Comparison of ENCODE assay signal across 8 cellular contexts in the genomic region with DNA sequence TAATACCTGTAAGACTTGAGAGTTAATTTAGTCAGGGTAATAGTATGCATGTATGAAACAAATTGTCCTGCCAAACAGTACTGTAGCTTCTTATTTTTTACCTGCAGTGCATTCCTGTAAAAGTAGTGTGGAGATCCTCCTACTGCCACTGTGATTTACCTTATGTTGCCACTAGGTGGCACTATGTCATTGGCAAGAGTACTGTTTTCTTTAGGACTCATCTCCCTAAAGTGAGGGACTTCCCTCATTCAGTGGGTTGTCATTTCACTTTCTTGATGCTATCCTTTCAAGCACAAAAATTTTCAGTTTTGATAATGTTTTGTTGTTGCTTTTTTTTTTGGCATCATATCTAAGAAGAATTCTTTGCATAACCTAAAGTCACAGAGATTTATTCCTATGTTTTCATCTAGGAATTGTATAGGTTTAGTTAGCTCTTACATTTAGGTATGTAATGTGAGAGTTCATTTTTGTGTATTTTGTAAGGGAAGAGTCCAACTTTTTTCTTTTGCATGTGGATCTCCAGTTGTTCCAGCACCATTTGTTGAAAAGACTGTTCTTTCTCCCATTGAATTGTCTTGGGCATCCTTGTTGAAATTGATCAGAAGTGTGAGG.
A peak's percentile ranks its signal among the peaks of the same experiment; 100 is the strongest.
DNase-seq lines count a peak whose midpoint lies in the region; ATAC-seq and TF ChIP-seq lines count a peak whose summit lies in the region.

No MANE protein-coding gene starts in this region.

- H3K36me3 Mint-ChIP-seq in CD14-positive monocyte: peaks cover 0 to 9% of the 10 kb centered on the region in 2 donors
- peaks cover 5% of the 10 kb centered on the region for H3K36me3 Mint-ChIP-seq in activated CD8-positive, alpha-beta T cell treated with anti-CD3 and anti-CD28 coated beads, Interleukin-2, amount 10 ng/mL, durations not matched to agents 7 days and 5 days (ENCODE audit: low read depth)

- H3K27me3 ChIP-seq in esophagus squamous epithelium (no peaks in the 10 kb centered on the region), neural cell (ENCODE audit: insufficient read depth, low read depth, low read length) (no peaks in the 10 kb centered on the region), tibial artery (no peaks in the 10 kb centered on the region)

- no peaks in the 10 kb centered on the region for H4K20me1 ChIP-seq in neural cell (ENCODE audit: insufficient read depth)

- no peak overlapping the region for H3K4me3 ChIP-seq in esophagus squamous epithelium
- H3K4me3 ChIP-seq in neural cell (ENCODE audit: low read length): no peak overlapping the region
- H3K4me3 ChIP-seq in tibial artery: no peak overlapping the region

- peak; percentile 91 for TF ChIP-seq CTCF in CD14-positive monocyte (IDR thresholded peaks at IDR 0.05)
- TF ChIP-seq CTCF in esophagus squamous epithelium (IDR thresholded peaks at IDR 0.05): peak; percentile 72 to 87 (median 81)
- peak; percentile 90 for TF ChIP-seq CTCF in neural cell (IDR thresholded peaks at IDR 0.05; ENCODE audit: poor library complexity, severe bottlenecking)
- peak; percentile 65 to 77 for TF ChIP-seq CTCF in tibial artery (IDR thresholded peaks at IDR 0.05)

- peak overlapping the region in 1 of 4 donors; percentile 35 for H3K27ac ChIP-seq in esophagus squamous epithelium
- no peak overlapping the region for H3K27ac ChIP-seq in neural cell (ENCODE audit: low read length)
- no peak overlapping the region for H3K27ac ChIP-seq in tibial artery

- peak; percentile 93 for TF ChIP-seq RAD21 in neural cell (conservative IDR thresholded peaks at IDR 0.05)

- H3K9ac ChIP-seq in neural cell (ENCODE audit: low read length): no peak overlapping the region

- H3K4me2 ChIP-seq in neural cell (ENCODE audit: low read length): no peak overlapping the region

- H3F3A ChIP-seq in neural cell (ENCODE audit: insufficient read depth, low read length, poor library complexity, severe bottlenecking): no peaks in the 10 kb centered on the region

- POLR2A ChIA-PET in activated CD8-positive, alpha-beta T cell treated with anti-CD3 and anti-CD28 coated beads, Interleukin-2, amount 10 ng/mL, durations not matched to agents 7 days and 5 days (lab: Charles Lee): interaction anchor here (0.7 kb wide), 1 partner anchor 204 kb away, joined by 3 read pairs; no protein-coding TSS in a partner anchor

- TF ChIP-seq POLR2A in esophagus squamous epithelium (IDR thresholded peaks at IDR 0.05): no peak

- no peaks in the 10 kb centered on the region for H3K9me2 ChIP-seq in neural cell (ENCODE audit: insufficient read depth, low read length)

- peaks cover 0 to 3% (median 0%) of the 10 kb centered on the region in 3 donors for H3K27me3 Mint-ChIP-seq in CD14-positive monocyte (ENCODE audit: low read depth in 3 of 3)
- no peaks in the 10 kb centered on the region for H3K27me3 Mint-ChIP-seq in activated CD8-positive, alpha-beta T cell treated with anti-CD3 and anti-CD28 coated beads, Interleukin-2, amount 10 ng/mL, durations not matched to agents 7 days and 5 days (ENCODE audit: low read depth)

- intact Hi-C loops in CD14-positive monocyte (cut with micrococcal nuclease) (loop anchor here in 1 of 2 donors (10.0 kb wide), 2 partner anchors 99 to 139 kb away; no protein-coding TSS in a partner anchor), esophagus squamous epithelium (cut with DNase I) (no loop called here), tibial artery (cut with DNase I; ENCODE audit: low total_unique reads) (loop anchor here (10.0 kb wide), 1 partner anchor 349 kb away; no protein-coding TSS in a partner anchor)

- DNase-seq in CD14-positive monocyte (ENCODE audit: low spot score): peak; percentile 56
- peak; percentile 89 for DNase-seq in NCI-H82 (lab: John Stamatoyannopoulos, UW)
- peak; percentile 79 for DNase-seq in activated CD8-positive, alpha-beta T cell treated with anti-CD3 and anti-CD28 coated beads, Interleukin-2, amount 10 ng/mL, durations not matched to agents 7 days and 5 days
- no peak for DNase-seq in esophagus squamous epithelium (lab: John Stamatoyannopoulos, UW)
- peak in 1 of 2 donors; percentile 43 for DNase-seq in tibial artery

- H3K27ac Mint-ChIP-seq in CD14-positive monocyte: peak overlapping the region in 1 of 7 donors; percentile 75
- H3K27ac Mint-ChIP-seq in activated CD8-positive, alpha-beta T cell treated with anti-CD3 and anti-CD28 coated beads, Interleukin-2, amount 10 ng/mL, durations not matched to agents 7 days and 5 days: no peak overlapping the region

- no peak for TF ChIP-seq EP300 in neural cell (conservative IDR thresholded peaks at IDR 0.05; ENCODE audit: poor library complexity, severe bottlenecking)

- H3K79me2 ChIP-seq in neural cell (replicated peaks; ENCODE audit: insufficient read depth, low read length): no peaks in the 10 kb centered on the region

- H3K9me3 ChIP-seq in esophagus squamous epithelium (no peaks in the 10 kb centered on the region), neural cell (ENCODE audit: low read length) (no peaks in the 10 kb centered on the region), tibial artery (no peaks in the 10 kb centered on the region)

- H3K36me3 ChIP-seq in esophagus squamous epithelium (peaks cover 0 to 12% (median 0%) of the 10 kb centered on the region in 3 donors), neural cell (ENCODE audit: insufficient read depth, low read length) (no peaks in the 10 kb centered on the region), tibial artery (peaks cover 0 to 5% (median 0%) of the 10 kb centered on the region in 3 donors)

- no peaks in the 10 kb centered on the region for H3K9me3 Mint-ChIP-seq in CD14-positive monocyte
- H3K9me3 Mint-ChIP-seq in activated CD8-positive, alpha-beta T cell treated with anti-CD3 and anti-CD28 coated beads, Interleukin-2, amount 10 ng/mL, durations not matched to agents 7 days and 5 days (ENCODE audit: insufficient read depth): no peaks in the 10 kb centered on the region

- CTCF ChIA-PET in activated CD8-positive, alpha-beta T cell treated with anti-CD3 and anti-CD28 coated beads, Interleukin-2, amount 10 ng/mL, durations not matched to agents 7 days and 5 days (lab: Charles Lee): interaction anchor here (0.7 to 6.0 kb wide), 23 partner anchors 10 to 310 kb away, joined by 3 to 31 read pairs (median 3); no protein-coding TSS in a partner anchor

- H3K4me1 Mint-ChIP-seq in CD14-positive monocyte: peaks cover 53% of the 10 kb centered on the region
- H3K4me1 Mint-ChIP-seq in activated CD8-positive, alpha-beta T cell treated with anti-CD3 and anti-CD28 coated beads, Interleukin-2, amount 10 ng/mL, durations not matched to agents 7 days and 5 days (ENCODE audit: low read depth): peaks cover 46% of the 10 kb centered on the region

- H2AFZ ChIP-seq in neural cell (ENCODE audit: low read depth, low read length): no peak overlapping the region

- H3K4me1 ChIP-seq in esophagus squamous epithelium (peaks cover 0 to 49% (median 13%) of the 10 kb centered on the region in 3 donors), tibial artery (no peaks in the 10 kb centered on the region)

- H3K4me3 Mint-ChIP-seq in CD14-positive monocyte: no peak overlapping the region
- no peak overlapping the region for H3K4me3 Mint-ChIP-seq in activated CD8-positive, alpha-beta T cell treated with anti-CD3 and anti-CD28 coated beads, Interleukin-2, amount 10 ng/mL, durations not matched to agents 7 days and 5 days

- ATAC-seq in GM18909 (IDR thresholded peaks at IDR 0.05; ENCODE audit: poor library complexity, unreplicated experiment) (peak; percentile 63), HG03442 (IDR thresholded peaks at IDR 0.05; ENCODE audit: unreplicated experiment) (peak; percentile 77)
- peak; percentile 83 for ATAC-seq in activated CD8-positive, alpha-beta T cell treated with anti-CD3 and anti-CD28 coated beads, Interleukin-2, amount 10 ng/mL, durations not matched to agents 7 days and 5 days

TF ChIP-seq in neural cell, 6 proteins besides CTCF, POLR2A, EP300 and RAD21:
- TF ChIP-seq, protein P1, sequence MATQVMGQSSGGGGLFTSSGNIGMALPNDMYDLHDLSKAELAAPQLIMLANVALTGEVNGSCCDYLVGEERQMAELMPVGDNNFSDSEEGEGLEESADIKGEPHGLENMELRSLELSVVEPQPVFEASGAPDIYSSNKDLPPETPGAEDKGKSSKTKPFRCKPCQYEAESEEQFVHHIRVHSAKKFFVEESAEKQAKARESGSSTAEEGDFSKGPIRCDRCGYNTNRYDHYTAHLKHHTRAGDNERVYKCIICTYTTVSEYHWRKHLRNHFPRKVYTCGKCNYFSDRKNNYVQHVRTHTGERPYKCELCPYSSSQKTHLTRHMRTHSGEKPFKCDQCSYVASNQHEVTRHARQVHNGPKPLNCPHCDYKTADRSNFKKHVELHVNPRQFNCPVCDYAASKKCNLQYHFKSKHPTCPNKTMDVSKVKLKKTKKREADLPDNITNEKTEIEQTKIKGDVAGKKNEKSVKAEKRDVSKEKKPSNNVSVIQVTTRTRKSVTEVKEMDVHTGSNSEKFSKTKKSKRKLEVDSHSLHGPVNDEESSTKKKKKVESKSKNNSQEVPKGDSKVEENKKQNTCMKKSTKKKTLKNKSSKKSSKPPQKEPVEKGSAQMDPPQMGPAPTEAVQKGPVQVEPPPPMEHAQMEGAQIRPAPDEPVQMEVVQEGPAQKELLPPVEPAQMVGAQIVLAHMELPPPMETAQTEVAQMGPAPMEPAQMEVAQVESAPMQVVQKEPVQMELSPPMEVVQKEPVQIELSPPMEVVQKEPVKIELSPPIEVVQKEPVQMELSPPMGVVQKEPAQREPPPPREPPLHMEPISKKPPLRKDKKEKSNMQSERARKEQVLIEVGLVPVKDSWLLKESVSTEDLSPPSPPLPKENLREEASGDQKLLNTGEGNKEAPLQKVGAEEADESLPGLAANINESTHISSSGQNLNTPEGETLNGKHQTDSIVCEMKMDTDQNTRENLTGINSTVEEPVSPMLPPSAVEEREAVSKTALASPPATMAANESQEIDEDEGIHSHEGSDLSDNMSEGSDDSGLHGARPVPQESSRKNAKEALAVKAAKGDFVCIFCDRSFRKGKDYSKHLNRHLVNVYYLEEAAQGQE (IDR thresholded peaks at IDR 0.05; ENCODE audit: borderline replicate concordance): no peak
- TF ChIP-seq SMC3 (conservative IDR thresholded peaks at IDR 0.05; ENCODE audit: poor library complexity): peak; percentile 89
- no peak for TF ChIP-seq TAF1 (IDR thresholded peaks at IDR 0.05; ENCODE audit: low read depth)
